In genomic region chr17:32443827-32444300, GRCh38 we compare ENCODE assay signal across 8 cellular contexts. TPM values are rescaled to one million over a fixed set of nuclear protein-coding genes. Genes with fewer than 3 reads are reported as not detected.
DNase-seq lines count a peak whose midpoint lies in the region; ATAC-seq, FAIRE-seq and TF ChIP-seq lines count a peak whose summit lies in the region.

No MANE protein-coding gene starts in this region.

- peak overlapping the region; percentile 91 for H3K4me3 Mint-ChIP-seq in MCF 10A (ENCODE audit: unreplicated experiment)

- no peak for DNase-seq in MCF 10A (ENCODE audit: unreplicated experiment)
- no peak for DNase-seq in D721Med (ENCODE audit: insufficient read length, low spot score)
- DNase-seq in SHP77 (lab: John Stamatoyannopoulos, UW): no peak

- H3K36me3 Mint-ChIP-seq in MCF 10A (ENCODE audit: insufficient read depth, unreplicated experiment): peaks cover 33% of the 10 kb centered on the region

- H3K9ac ChIP-seq in mucosa of stomach (ENCODE audit: low read length): peak overlapping the region; percentile 85

- peak overlapping the region; percentile 78 for H3K27ac Mint-ChIP-seq in MCF 10A (ENCODE audit: low read depth, unreplicated experiment)

- H3K36me3 ChIP-seq in ACC112 (ENCODE audit: insufficient read depth, low read length) (peaks cover 17% of the 10 kb centered on the region), mucosa of stomach (ENCODE audit: control insufficient read depth, insufficient read depth, low read length) (no peaks in the 10 kb centered on the region)

- H2AFZ ChIP-seq in ACC112 (ENCODE audit: low read length, unreplicated experiment): peak overlapping the region; percentile 46

- peak overlapping the region; percentile 97 for H3K4me3 ChIP-seq in ACC112 (ENCODE audit: low read depth, low read length)
- H3K4me3 ChIP-seq in mucosa of stomach (ENCODE audit: low read length): peak overlapping the region; percentile 26

- CTCF ChIA-PET in MCF 10A (lab: Yijun Ruan, JAX): interaction anchor here (0.6 to 3.1 kb wide), 31 partner anchors 9 to 1130 kb away, joined by 3 to 13 read pairs (median 3); partner anchors contain the start of gene CDK5R1

- H3K9me3 Mint-ChIP-seq in MCF 10A (ENCODE audit: unreplicated experiment): no peaks in the 10 kb centered on the region

- H3K27ac ChIP-seq in ACC112 (ENCODE audit: low read depth, low read length): no peak overlapping the region

- peaks cover 43% of the 10 kb centered on the region for H3K79me2 ChIP-seq in ACC112 (ENCODE audit: control insufficient read depth, insufficient read depth, low read length, unreplicated experiment)

- FAIRE-seq in D721Med (lab: Jason Lieb, UNC): no peak

- ATAC-seq in HG02943 (IDR thresholded peaks at IDR 0.05; ENCODE audit: low read depth, unreplicated experiment) (peak; percentile 4), HG03159 (IDR thresholded peaks at IDR 0.05; ENCODE audit: unreplicated experiment) (no peak), HG03196 (IDR thresholded peaks at IDR 0.05; ENCODE audit: unreplicated experiment) (no peak)

- no peaks in the 10 kb centered on the region for H3K9me3 ChIP-seq in mucosa of stomach (ENCODE audit: control insufficient read depth, low read length)

- POLR2A ChIA-PET in MCF 10A (lab: Yijun Ruan, JAX): interaction anchor here (0.5 to 3.4 kb wide), 17 partner anchors 9 to 837 kb away, joined by 3 to 20 read pairs (median 5); partner anchors contain the start of genes CDK5R1, MYO1D and ZNF207

- H3K4me1 ChIP-seq in ACC112 (ENCODE audit: control insufficient read depth, insufficient read depth, low read length, unreplicated experiment) (peaks cover 17% of the 10 kb centered on the region), mucosa of stomach (ENCODE audit: control insufficient read depth, insufficient read depth, low read length) (no peaks in the 10 kb centered on the region)

- intact Hi-C loops in MCF 10A (cut with micrococcal nuclease): loop anchor here (2.0 to 10.0 kb wide), 2 partner anchors 89 to 191 kb away; partner anchors contain the start of gene ZNF207

- BruUV-seq in MCF 10A (replicated peaks; lab: Mats Ljungman, UMichigan): no TSS peak

- TF ChIP-seq CTCF in MCF 10A (IDR thresholded peaks at IDR 0.05; ENCODE audit: unreplicated experiment) (no peak), D721Med (IDR thresholded peaks at IDR 0.05; ENCODE audit: insufficient read depth, missing control alignments) (no peak)

- H3K27me3 ChIP-seq in ACC112 (ENCODE audit: insufficient read depth, low read length) (no peaks in the 10 kb centered on the region), mucosa of stomach (ENCODE audit: control insufficient read depth, insufficient read depth, low read length) (no peaks in the 10 kb centered on the region)

- no peaks in the 10 kb centered on the region for H3K27me3 Mint-ChIP-seq in MCF 10A (ENCODE audit: insufficient read depth, unreplicated experiment)

- H3K4me1 Mint-ChIP-seq in MCF 10A (ENCODE audit: insufficient read depth, unreplicated experiment): peaks cover 19% of the 10 kb centered on the region

RNA-seq across cellular contexts. Expression of gene PSMD11, which starts 0.4 kb away (rescaled TPM):
- total RNA-seq in MCF 10A (2022): 123 and 134 TPM in 2 replicates

RNA-seq across cellular contexts. Expression of gene CDK5R1, which starts 42.9 kb away (rescaled TPM):
- total RNA-seq in MCF 10A (2022): 4.0 and 4.4 TPM in 2 replicates
